11 cellular contexts compared by ENCODE assay signal in genomic region chr22:45029501-45029900, GRCh38. TPM values are rescaled to one million over a fixed set of nuclear protein-coding genes. Genes with fewer than 3 reads are reported as not detected.
"Had no signal": no experiment of that assay in that cellular context is flagged by ENCODE, and none has a peak within 500 bp of the region (broad histone marks: within the 10 kb centered on the region; RNA-seq: fewer than 3 reads in every experiment).

No MANE protein-coding gene starts in this region.

- H3K27ac Mint-ChIP-seq: HFFc6 had no signal

- H2AFZ ChIP-seq: GM23248 had no signal

- FAIRE-seq: H54, HTR-8/SVneo, K562 had no signal

- H3K27ac ChIP-seq: GM23248 had no signal

- H3K9ac ChIP-seq: GM23248 had no signal

- DNase-seq: GM23248, GOT3, H9, HCEC 1CT, HFFc6, IMR-90, KG1 had no signal

- ATAC-seq: K562 had no signal

- H3K9me3 Mint-ChIP-seq: HFFc6 had no signal

- H3K4me3 ChIP-seq: GM23248, K562 had no signal

- H3K4me3 Mint-ChIP-seq: H9, HFFc6 had no signal

RNA-seq across cellular contexts. Expression of gene PHF21B, which starts 19.7 kb away (rescaled TPM):
- total RNA-seq: GM23248, HFFc6, HT-29, IMR-90, K562 had no signal
- polyA plus RNA-seq: GM23248 had no signal
